Comparison of ENCODE assay signal across 15 cellular contexts in genomic region chr3:126050626-126051025, GRCh38. TPM values are rescaled to one million over a fixed set of nuclear protein-coding genes. Genes with fewer than 3 reads are reported as not detected.
DNase-seq lines count a peak whose midpoint lies in the region; ATAC-seq and TF ChIP-seq lines count a peak whose summit lies in the region.
"Had no signal": no experiment of that assay in that cellular context is flagged by ENCODE, and none has a peak within 500 bp of the region (broad histone marks: within the 10 kb centered on the region; RNA-seq: fewer than 3 reads in every experiment).

No MANE protein-coding gene starts in this region.

- no peaks in the 10 kb centered on the region for H3K36me3 ChIP-seq in right atrium auricular region

- peaks cover 0 to 3% of the 10 kb centered on the region in 2 donors for H3K9me3 ChIP-seq in right atrium auricular region

- ATAC-seq in Right ventricle myocardium inferior = no peak
- ATAC-seq in activated T-helper 17 cell treated with anti-CD3 and anti-CD28 coated beads, Interleukin-2, amount 50 U/mL, for 72 hours (replicated peaks) = no peak

- H3K36me3 Mint-ChIP-seq in activated T-helper 17 cell treated with anti-CD3 and anti-CD28 coated beads, Interleukin-2, amount 50 U/mL, for 72 hours (ENCODE audit: low read depth) = peaks cover 14% of the 10 kb centered on the region
- H3K36me3 Mint-ChIP-seq in type B pancreatic cell = peaks cover 23% of the 10 kb centered on the region

- H3K4me3 Mint-ChIP-seq in activated T-helper 17 cell treated with anti-CD3 and anti-CD28 coated beads, Interleukin-2, amount 50 U/mL, for 72 hours = no peak overlapping the region
- no peak overlapping the region for H3K4me3 Mint-ChIP-seq in type B pancreatic cell
- H3K4me3 Mint-ChIP-seq: B cell; CD4-positive, alpha-beta memory T cell had no signal

- intact Hi-C loops in Right ventricle myocardium inferior (cut with DNase I) = no loop called here

- no peaks in the 10 kb centered on the region for H3K4me1 ChIP-seq in right atrium auricular region

- no peaks in the 10 kb centered on the region for H3K27me3 Mint-ChIP-seq in activated T-helper 17 cell treated with anti-CD3 and anti-CD28 coated beads, Interleukin-2, amount 50 U/mL, for 72 hours
- no peaks in the 10 kb centered on the region for H3K27me3 Mint-ChIP-seq in type B pancreatic cell
- H3K27me3 Mint-ChIP-seq: B cell; CD4-positive, alpha-beta memory T cell had no signal

- peak overlapping the region; percentile 29 for H3K27ac Mint-ChIP-seq in activated T-helper 17 cell treated with anti-CD3 and anti-CD28 coated beads, Interleukin-2, amount 50 U/mL, for 72 hours
- H3K27ac Mint-ChIP-seq in type B pancreatic cell = no peak overlapping the region
- H3K27ac Mint-ChIP-seq: B cell had no signal

- no peak for TF ChIP-seq CTCF in right atrium auricular region (IDR thresholded peaks at IDR 0.05)
- no peak for TF ChIP-seq CTCF in type B pancreatic cell (conservative IDR thresholded peaks at IDR 0.05)

- DNase-seq in right atrium auricular region (ENCODE audit: low spot score) (peak; percentile 21), Right ventricle myocardium inferior (ENCODE audit: missing footprints) (no peak), type B pancreatic cell (ENCODE audit: extremely low spot score, unreplicated experiment) (peak; percentile 27), Kasumi-1 (lab: John Stamatoyannopoulos, UW) (no peak), CD1c-positive myeloid dendritic cell (ENCODE audit: extremely low spot score) (no peak), NCI-H446 treated with DMSO at 0.1 percent for 48 hours (lab: John Stamatoyannopoulos, UW) (no peak)
- DNase-seq: C1 segment of cervical spinal cord; CD4-positive, alpha-beta memory T cell; DMS153; DMS79 treated with DMSO at 0.1 percent for 48 hours; EL; HCEC 1CT had no signal

- H3K27ac ChIP-seq in right atrium auricular region = no peak overlapping the region
- H3K27ac ChIP-seq: HL-60 had no signal

- no peak overlapping the region for H3K4me3 ChIP-seq in right atrium auricular region

- H3K27me3 ChIP-seq in right atrium auricular region = no peaks in the 10 kb centered on the region

- no peaks in the 10 kb centered on the region for H3K4me1 Mint-ChIP-seq in activated T-helper 17 cell treated with anti-CD3 and anti-CD28 coated beads, Interleukin-2, amount 50 U/mL, for 72 hours
- H3K4me1 Mint-ChIP-seq in type B pancreatic cell (ENCODE audit: unreplicated experiment) = no peaks in the 10 kb centered on the region

- H3K9me3 Mint-ChIP-seq in activated T-helper 17 cell treated with anti-CD3 and anti-CD28 coated beads, Interleukin-2, amount 50 U/mL, for 72 hours = no peaks in the 10 kb centered on the region
- H3K9me3 Mint-ChIP-seq in type B pancreatic cell = no peaks in the 10 kb centered on the region
- H3K9me3 Mint-ChIP-seq: CD4-positive, alpha-beta memory T cell had no signal

RNA-seq across cellular contexts. Expression of gene SLC41A3, which starts 33.3 kb away (rescaled TPM):
- total RNA-seq in right atrium auricular region (10 to 100 TPM; 34.1 to 39.6 TPM), Right ventricle myocardium inferior (36.2 TPM), type B pancreatic cell (ENCODE audit: low replicate concordance) (53.6 and 56.4 TPM in 2 replicates)
- total RNA-seq in activated T-helper 17 cell treated with anti-CD3 and anti-CD28 coated beads, Interleukin-2, amount 50 U/mL, for 72 hours = 10 to 100 TPM; 33.1 to 50.8 TPM

Comparison
In these comparisons a context has a peak if more than half of its experiments do, and no peak if none do; other contexts are left out.
1. DNase-seq: peak in right atrium auricular region (single experiment) and type B pancreatic cell (single experiment); none in Right ventricle myocardium inferior (single experiment), Kasumi-1 (0 of 2), CD1c-positive myeloid dendritic cell (single experiment) and NCI-H446 treated with DMSO at 0.1 percent for 48 hours (single experiment).